ENCODE assay signal across 1 cellular context in the genomic region with DNA sequence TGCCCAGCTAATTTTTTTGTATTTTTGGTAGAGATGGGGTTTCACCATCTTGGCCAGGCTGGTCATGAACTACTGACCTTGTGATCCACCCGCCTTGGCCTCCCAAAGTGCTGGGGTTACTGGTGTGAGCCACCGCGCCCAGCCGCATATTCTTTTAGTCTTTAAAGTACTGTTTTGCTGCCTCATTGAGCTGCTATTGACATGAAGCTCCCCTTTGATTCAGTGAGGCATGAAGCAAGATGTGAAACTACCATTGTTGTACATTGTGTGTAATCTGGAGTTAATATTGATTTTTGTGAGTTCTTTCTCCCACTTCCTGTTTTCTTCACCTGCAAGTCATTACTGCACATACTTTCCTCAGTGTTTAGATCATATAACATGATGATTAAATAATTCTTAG.
A peak's percentile ranks its signal among the peaks of the same experiment; 100 is the strongest.
TF ChIP-seq lines count a peak whose summit lies in the region.

No MANE protein-coding gene starts in this region.

TF ChIP-seq in HepG2, 621 proteins besides CTCF, POLR2A, EP300 and RAD21 (continued from another document and continues in another):
- no peak for TF ChIP-seq ZBTB46 (CRISPR knock-in tag; IDR thresholded peaks at IDR 0.05; ENCODE audit: borderline replicate concordance)
- TF ChIP-seq NKX3-1 (CRISPR knock-in tag; IDR thresholded peaks at IDR 0.05), result no peak
- peak; percentile 37; the same call in 1 of the 2 replicates for TF ChIP-seq KAT8 (CRISPR knock-in tag; IDR thresholded peaks at IDR 0.05)
- TF ChIP-seq, protein P1, sequence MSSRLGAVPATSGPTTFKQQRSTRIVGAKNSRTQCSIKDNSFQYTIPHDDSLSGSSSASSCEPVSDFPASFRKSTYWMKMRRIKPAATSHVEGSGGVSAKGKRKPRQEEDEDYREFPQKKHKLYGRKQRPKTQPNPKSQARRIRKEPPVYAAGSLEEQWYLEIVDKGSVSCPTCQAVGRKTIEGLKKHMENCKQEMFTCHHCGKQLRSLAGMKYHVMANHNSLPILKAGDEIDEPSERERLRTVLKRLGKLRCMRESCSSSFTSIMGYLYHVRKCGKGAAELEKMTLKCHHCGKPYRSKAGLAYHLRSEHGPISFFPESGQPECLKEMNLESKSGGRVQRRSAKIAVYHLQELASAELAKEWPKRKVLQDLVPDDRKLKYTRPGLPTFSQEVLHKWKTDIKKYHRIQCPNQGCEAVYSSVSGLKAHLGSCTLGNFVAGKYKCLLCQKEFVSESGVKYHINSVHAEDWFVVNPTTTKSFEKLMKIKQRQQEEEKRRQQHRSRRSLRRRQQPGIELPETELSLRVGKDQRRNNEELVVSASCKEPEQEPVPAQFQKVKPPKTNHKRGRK (CRISPR knock-in tag; IDR thresholded peaks at IDR 0.05), result no peak
- no peak for TF ChIP-seq GTF2F1 (IDR thresholded peaks at IDR 0.05; ENCODE audit: low read length)
- no peak for TF ChIP-seq ZNF772 (CRISPR knock-in tag; IDR thresholded peaks at IDR 0.05)
- no peak for TF ChIP-seq ZNF143 (CRISPR knock-in tag; IDR thresholded peaks at IDR 0.05)
- TF ChIP-seq ZNF790 (CRISPR knock-in tag; IDR thresholded peaks at IDR 0.05; ENCODE audit: borderline replicate concordance), result no peak
- peak; percentile 83 for TF ChIP-seq TCF7 (IDR thresholded peaks at IDR 0.05; ENCODE audit: low read depth)
- TF ChIP-seq ZBTB42 (CRISPR knock-in tag; IDR thresholded peaks at IDR 0.05), result no peak
- TF ChIP-seq, protein P2, sequence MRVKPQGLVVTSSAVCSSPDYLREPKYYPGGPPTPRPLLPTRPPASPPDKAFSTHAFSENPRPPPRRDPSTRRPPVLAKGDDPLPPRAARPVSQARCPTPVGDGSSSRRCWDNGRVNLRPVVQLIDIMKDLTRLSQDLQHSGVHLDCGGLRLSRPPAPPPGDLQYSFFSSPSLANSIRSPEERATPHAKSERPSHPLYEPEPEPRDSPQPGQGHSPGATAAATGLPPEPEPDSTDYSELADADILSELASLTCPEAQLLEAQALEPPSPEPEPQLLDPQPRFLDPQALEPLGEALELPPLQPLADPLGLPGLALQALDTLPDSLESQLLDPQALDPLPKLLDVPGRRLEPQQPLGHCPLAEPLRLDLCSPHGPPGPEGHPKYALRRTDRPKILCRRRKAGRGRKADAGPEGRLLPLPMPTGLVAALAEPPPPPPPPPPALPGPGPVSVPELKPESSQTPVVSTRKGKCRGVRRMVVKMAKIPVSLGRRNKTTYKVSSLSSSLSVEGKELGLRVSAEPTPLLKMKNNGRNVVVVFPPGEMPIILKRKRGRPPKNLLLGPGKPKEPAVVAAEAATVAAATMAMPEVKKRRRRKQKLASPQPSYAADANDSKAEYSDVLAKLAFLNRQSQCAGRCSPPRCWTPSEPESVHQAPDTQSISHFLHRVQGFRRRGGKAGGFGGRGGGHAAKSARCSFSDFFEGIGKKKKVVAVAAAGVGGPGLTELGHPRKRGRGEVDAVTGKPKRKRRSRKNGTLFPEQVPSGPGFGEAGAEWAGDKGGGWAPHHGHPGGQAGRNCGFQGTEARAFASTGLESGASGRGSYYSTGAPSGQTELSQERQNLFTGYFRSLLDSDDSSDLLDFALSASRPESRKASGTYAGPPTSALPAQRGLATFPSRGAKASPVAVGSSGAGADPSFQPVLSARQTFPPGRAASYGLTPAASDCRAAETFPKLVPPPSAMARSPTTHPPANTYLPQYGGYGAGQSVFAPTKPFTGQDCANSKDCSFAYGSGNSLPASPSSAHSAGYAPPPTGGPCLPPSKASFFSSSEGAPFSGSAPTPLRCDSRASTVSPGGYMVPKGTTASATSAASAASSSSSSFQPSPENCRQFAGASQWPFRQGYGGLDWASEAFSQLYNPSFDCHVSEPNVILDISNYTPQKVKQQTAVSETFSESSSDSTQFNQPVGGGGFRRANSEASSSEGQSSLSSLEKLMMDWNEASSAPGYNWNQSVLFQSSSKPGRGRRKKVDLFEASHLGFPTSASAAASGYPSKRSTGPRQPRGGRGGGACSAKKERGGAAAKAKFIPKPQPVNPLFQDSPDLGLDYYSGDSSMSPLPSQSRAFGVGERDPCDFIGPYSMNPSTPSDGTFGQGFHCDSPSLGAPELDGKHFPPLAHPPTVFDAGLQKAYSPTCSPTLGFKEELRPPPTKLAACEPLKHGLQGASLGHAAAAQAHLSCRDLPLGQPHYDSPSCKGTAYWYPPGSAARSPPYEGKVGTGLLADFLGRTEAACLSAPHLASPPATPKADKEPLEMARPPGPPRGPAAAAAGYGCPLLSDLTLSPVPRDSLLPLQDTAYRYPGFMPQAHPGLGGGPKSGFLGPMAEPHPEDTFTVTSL (CRISPR knock-in tag; IDR thresholded peaks at IDR 0.05; ENCODE audit: borderline replicate concordance), result no peak
- no peak for TF ChIP-seq ZNF570 (CRISPR knock-in tag; IDR thresholded peaks at IDR 0.05; ENCODE audit: borderline replicate concordance)
- no peak for TF ChIP-seq JUND (CRISPR knock-in tag; IDR thresholded peaks at IDR 0.05)
- TF ChIP-seq SIX1 (CRISPR knock-in tag; IDR thresholded peaks at IDR 0.05; ENCODE audit: borderline replicate concordance), result peak; percentile 32; the same call in 1 of the 2 replicates
- no peak for TF ChIP-seq NCOA1 (CRISPR knock-in tag; IDR thresholded peaks at IDR 0.05)
- TF ChIP-seq, protein P3, sequence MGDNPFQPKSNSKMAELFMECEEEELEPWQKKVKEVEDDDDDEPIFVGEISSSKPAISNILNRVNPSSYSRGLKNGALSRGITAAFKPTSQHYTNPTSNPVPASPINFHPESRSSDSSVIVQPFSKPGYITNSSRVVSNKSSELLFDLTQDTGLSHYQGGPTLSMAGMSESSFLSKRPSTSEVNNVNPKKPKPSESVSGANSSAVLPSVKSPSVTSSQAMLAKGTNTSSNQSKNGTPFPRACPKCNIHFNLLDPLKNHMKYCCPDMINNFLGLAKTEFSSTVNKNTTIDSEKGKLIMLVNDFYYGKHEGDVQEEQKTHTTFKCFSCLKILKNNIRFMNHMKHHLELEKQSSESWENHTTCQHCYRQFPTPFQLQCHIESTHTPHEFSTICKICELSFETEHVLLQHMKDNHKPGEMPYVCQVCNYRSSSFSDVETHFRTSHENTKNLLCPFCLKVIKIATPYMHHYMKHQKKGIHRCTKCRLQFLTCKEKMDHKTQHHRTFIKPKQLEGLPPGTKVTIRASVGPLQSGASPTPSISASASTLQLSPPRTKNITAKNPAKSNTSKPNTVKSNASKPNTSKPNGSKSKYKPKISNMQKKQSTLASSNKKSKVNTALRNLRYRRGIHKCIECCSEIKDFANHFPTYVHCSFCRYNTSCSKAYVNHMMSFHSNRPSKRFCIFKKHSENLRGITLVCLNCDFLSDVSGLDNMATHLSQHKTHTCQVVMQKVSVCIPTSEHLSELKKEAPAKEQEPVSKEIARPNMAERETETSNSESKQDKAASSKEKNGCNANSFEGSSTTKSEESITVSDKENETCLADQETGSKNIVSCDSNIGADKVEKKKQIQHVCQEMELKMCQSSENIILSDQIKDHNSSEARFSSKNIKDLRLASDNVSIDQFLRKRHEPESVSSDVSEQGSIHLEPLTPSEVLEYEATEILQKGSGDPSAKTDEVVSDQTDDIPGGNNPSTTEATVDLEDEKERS (CRISPR knock-in tag; IDR thresholded peaks at IDR 0.05), result peak; percentile 69; the same call in 1 of the 2 replicates
- no peak for TF ChIP-seq ZNF619 (CRISPR knock-in tag; IDR thresholded peaks at IDR 0.05)
- TF ChIP-seq ZNF792 (CRISPR knock-in tag; IDR thresholded peaks at IDR 0.05), result peak; percentile 22; the same call in 1 of the 2 replicates
- TF ChIP-seq ZNF775 (CRISPR knock-in tag; IDR thresholded peaks at IDR 0.05; ENCODE audit: borderline replicate concordance), result no peak
- TF ChIP-seq ZNF326 (CRISPR knock-in tag; IDR thresholded peaks at IDR 0.05; ENCODE audit: borderline replicate concordance), result no peak
- no peak for TF ChIP-seq ATAD3A (CRISPR knock-in tag; IDR thresholded peaks at IDR 0.05)
- TF ChIP-seq HNF4G (IDR thresholded peaks at IDR 0.05; ENCODE audit: borderline replicate concordance, low read depth, low read length), result no peak
- TF ChIP-seq HNF4G (CRISPR knock-in tag; IDR thresholded peaks at IDR 0.05; ENCODE audit: borderline replicate concordance, low read depth), result no peak
- TF ChIP-seq ZNF746 (CRISPR knock-in tag; IDR thresholded peaks at IDR 0.05), result no peak
- TF ChIP-seq ELF1 (CRISPR knock-in tag; IDR thresholded peaks at IDR 0.05), result peak; percentile 84
- TF ChIP-seq, protein P4, sequence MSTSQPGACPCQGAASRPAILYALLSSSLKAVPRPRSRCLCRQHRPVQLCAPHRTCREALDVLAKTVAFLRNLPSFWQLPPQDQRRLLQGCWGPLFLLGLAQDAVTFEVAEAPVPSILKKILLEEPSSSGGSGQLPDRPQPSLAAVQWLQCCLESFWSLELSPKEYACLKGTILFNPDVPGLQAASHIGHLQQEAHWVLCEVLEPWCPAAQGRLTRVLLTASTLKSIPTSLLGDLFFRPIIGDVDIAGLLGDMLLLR (CRISPR knock-in tag; IDR thresholded peaks at IDR 0.05), result no peak
- no peak for TF ChIP-seq ZNF17 (CRISPR knock-in tag; IDR thresholded peaks at IDR 0.05)
- TF ChIP-seq, protein P5, sequence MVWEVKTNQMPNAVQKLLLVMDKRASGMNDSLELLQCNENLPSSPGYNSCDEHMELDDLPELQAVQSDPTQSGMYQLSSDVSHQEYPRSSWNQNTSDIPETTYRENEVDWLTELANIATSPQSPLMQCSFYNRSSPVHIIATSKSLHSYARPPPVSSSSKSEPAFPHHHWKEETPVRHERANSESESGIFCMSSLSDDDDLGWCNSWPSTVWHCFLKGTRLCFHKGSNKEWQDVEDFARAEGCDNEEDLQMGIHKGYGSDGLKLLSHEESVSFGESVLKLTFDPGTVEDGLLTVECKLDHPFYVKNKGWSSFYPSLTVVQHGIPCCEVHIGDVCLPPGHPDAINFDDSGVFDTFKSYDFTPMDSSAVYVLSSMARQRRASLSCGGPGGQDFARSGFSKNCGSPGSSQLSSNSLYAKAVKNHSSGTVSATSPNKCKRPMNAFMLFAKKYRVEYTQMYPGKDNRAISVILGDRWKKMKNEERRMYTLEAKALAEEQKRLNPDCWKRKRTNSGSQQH (CRISPR knock-in tag; IDR thresholded peaks at IDR 0.05; ENCODE audit: low read depth), result no peak
- no peak for TF ChIP-seq YEATS2 (CRISPR knock-in tag; IDR thresholded peaks at IDR 0.05; ENCODE audit: borderline replicate concordance)
- TF ChIP-seq ZNF879 (CRISPR knock-in tag; IDR thresholded peaks at IDR 0.05), result no peak
- no peak for TF ChIP-seq PCBP1 (IDR thresholded peaks at IDR 0.05; ENCODE audit: borderline replicate concordance, low read depth, low read length)
- peak; percentile 36; the same call in 1 of the 2 replicates for TF ChIP-seq HOXA3 (CRISPR knock-in tag; IDR thresholded peaks at IDR 0.05)
- no peak for TF ChIP-seq PAF1 (CRISPR knock-in tag; IDR thresholded peaks at IDR 0.05)
- TF ChIP-seq, protein P6, sequence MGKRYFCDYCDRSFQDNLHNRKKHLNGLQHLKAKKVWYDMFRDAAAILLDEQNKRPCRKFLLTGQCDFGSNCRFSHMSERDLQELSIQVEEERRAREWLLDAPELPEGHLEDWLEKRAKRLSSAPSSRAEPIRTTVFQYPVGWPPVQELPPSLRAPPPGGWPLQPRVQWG (CRISPR knock-in tag; IDR thresholded peaks at IDR 0.05; ENCODE audit: borderline replicate concordance, low read depth), result no peak
- no peak for TF ChIP-seq CC2D1A (CRISPR knock-in tag; IDR thresholded peaks at IDR 0.05)
- TF ChIP-seq ATF7 (IDR thresholded peaks at IDR 0.05), result no peak
- TF ChIP-seq ATF7 (CRISPR knock-in tag; IDR thresholded peaks at IDR 0.05), result no peak
- no peak for TF ChIP-seq RFX1 (IDR thresholded peaks at IDR 0.05)
- no peak for TF ChIP-seq CBX2 (IDR thresholded peaks at IDR 0.05; ENCODE audit: low read depth, low read length)
- TF ChIP-seq CBX2 (CRISPR knock-in tag; IDR thresholded peaks at IDR 0.05; ENCODE audit: low read depth), result no peak
- TF ChIP-seq THYN1 (CRISPR knock-in tag; IDR thresholded peaks at IDR 0.05; ENCODE audit: borderline replicate concordance, low read depth), result no peak
- no peak for TF ChIP-seq ZUFSP (CRISPR knock-in tag; IDR thresholded peaks at IDR 0.05; ENCODE audit: borderline replicate concordance)
- TF ChIP-seq HNRNPUL1 (IDR thresholded peaks at IDR 0.05; ENCODE audit: low read depth, low read length), result no peak
- no peak for TF ChIP-seq TCF12 (IDR thresholded peaks at IDR 0.05)
- TF ChIP-seq TCF12 (CRISPR knock-in tag; IDR thresholded peaks at IDR 0.05), result no peak
- no peak for TF ChIP-seq MBNL3 (CRISPR knock-in tag; conservative IDR thresholded peaks at IDR 0.05)
- TF ChIP-seq ZNF224 (CRISPR knock-in tag; IDR thresholded peaks at IDR 0.05), result no peak
- TF ChIP-seq ZNF276 (CRISPR knock-in tag; IDR thresholded peaks at IDR 0.05; ENCODE audit: low read depth), result no peak
- TF ChIP-seq NRL (CRISPR knock-in tag; IDR thresholded peaks at IDR 0.05; ENCODE audit: borderline replicate concordance), result no peak
- no peak for TF ChIP-seq KDM5B (CRISPR knock-in tag; IDR thresholded peaks at IDR 0.05; ENCODE audit: borderline replicate concordance)
- TF ChIP-seq ZNF562 (CRISPR knock-in tag; IDR thresholded peaks at IDR 0.05; ENCODE audit: borderline replicate concordance), result no peak
